Comparison of ENCODE assay signal across 14 cellular contexts in genomic region chr12:53868516-53868986, GRCh38.
A peak's percentile ranks its signal among the peaks of the same experiment; 100 is the strongest.
DNase-seq lines count a peak whose midpoint lies in the region; ATAC-seq and TF ChIP-seq lines count a peak whose summit lies in the region.
"Had no signal": no experiment of that assay in that cellular context is flagged by ENCODE, and none has a peak within 500 bp of the region (broad histone marks: within the 10 kb centered on the region; RNA-seq: fewer than 3 reads in every experiment).

No MANE protein-coding gene starts in this region.

- no peak for TF ChIP-seq CTCF in osteoblast (IDR thresholded peaks at IDR 0.05; ENCODE audit: extremely low read depth, low read depth, low read length)

- H3K4me3 ChIP-seq in trophoblast cell (ENCODE audit: low read depth, low read length) (no peak overlapping the region), Karpas-422 (ENCODE audit: low read length) (no peak overlapping the region), osteoblast (ENCODE audit: insufficient read depth, low read length) (no peak overlapping the region)
- H3K4me3 ChIP-seq: GM23248, vagina had no signal

- WGBS in trophoblast cell (ENCODE audit: extremely low coverage, insufficient coverage, insufficient read length): no CpG with 5 or more reads among the region's 5 CpGs

- H3K27ac ChIP-seq in epithelial cell of prostate: peak overlapping the region; percentile 29
- H3K27ac ChIP-seq in trophoblast cell (ENCODE audit: low read depth, low read length): no peak overlapping the region
- no peak overlapping the region for H3K27ac ChIP-seq in Karpas-422 (ENCODE audit: low read length)
- no peak overlapping the region for H3K27ac ChIP-seq in osteoblast (ENCODE audit: low read depth, low read length)
- H3K27ac ChIP-seq: GM23248, vagina had no signal

- H3K79me1 ChIP-seq in trophoblast cell (ENCODE audit: low read length): peaks cover 5% of the 10 kb centered on the region

- H3K9ac ChIP-seq in trophoblast cell (ENCODE audit: low read length) (peak overlapping the region; percentile 3), Karpas-422 (ENCODE audit: low read length) (no peak overlapping the region)
- H3K9ac ChIP-seq: GM23248 had no signal

- no peaks in the 10 kb centered on the region for H3K9me3 ChIP-seq in trophoblast cell (ENCODE audit: insufficient read depth, low read depth, low read length)
- H3K9me3 ChIP-seq in Karpas-422 (ENCODE audit: low read length): no peaks in the 10 kb centered on the region
- no peaks in the 10 kb centered on the region for H3K9me3 ChIP-seq in osteoblast (ENCODE audit: low read depth, low read length)
- H3K9me3 ChIP-seq: vagina had no signal

- no peak overlapping the region for H2BK120ac ChIP-seq in trophoblast cell (ENCODE audit: insufficient read depth, low read length, poor library complexity)

- peak; percentile 23 for DNase-seq in Daoy (ENCODE audit: low read depth)
- peak; percentile 65 for DNase-seq in M059J (ENCODE audit: low read depth)
- DNase-seq in epithelial cell of prostate (ENCODE audit: low read depth, low spot score): no peak
- DNase-seq in trophoblast cell: peak in 1 of 2 donors; percentile 13
- DNase-seq in Karpas-422: no peak
- no peak for DNase-seq in osteoblast (ENCODE audit: insufficient read length, low spot score, missing footprints)
- DNase-seq in head of caudate nucleus: no peak
- DNase-seq: activated B cell treated with CpG ODN at 0.5 μM for 24 hours, caudate nucleus, GF-D8, GM23248 had no signal

- H4K91ac ChIP-seq in trophoblast cell (ENCODE audit: low read depth, low read length): peak overlapping the region; percentile 20

- H4K8ac ChIP-seq in trophoblast cell (ENCODE audit: low read depth, low read length): no peak overlapping the region

- peak overlapping the region; percentile 72 for H2BK12ac ChIP-seq in trophoblast cell (ENCODE audit: low read length)

- ATAC-seq in HG03521 (IDR thresholded peaks at IDR 0.05; ENCODE audit: unreplicated experiment): no peak
- ATAC-seq: Right ventricle myocardium inferior had no signal

- H4K20me1 ChIP-seq in Karpas-422 (ENCODE audit: insufficient read depth, low read depth, low read length): no peaks in the 10 kb centered on the region
- no peaks in the 10 kb centered on the region for H4K20me1 ChIP-seq in osteoblast (ENCODE audit: insufficient read depth, low read length)

- peak overlapping the region; percentile 5 for H3K18ac ChIP-seq in trophoblast cell (ENCODE audit: low read length)

- H3K9me2 ChIP-seq in Karpas-422 (replicated peaks; ENCODE audit: insufficient read depth, low read length): no peaks in the 10 kb centered on the region

- H3K27me3 ChIP-seq in trophoblast cell (ENCODE audit: insufficient read depth, low read length): no peaks in the 10 kb centered on the region
- H3K27me3 ChIP-seq in Karpas-422 (ENCODE audit: low read length): no peaks in the 10 kb centered on the region
- peaks cover 24% of the 10 kb centered on the region for H3K27me3 ChIP-seq in osteoblast (ENCODE audit: insufficient read depth, low read length)
- H3K27me3 ChIP-seq: vagina had no signal

- peak overlapping the region; percentile 4 for H2BK5ac ChIP-seq in trophoblast cell (ENCODE audit: low read depth, low read length, poor library complexity)

- no peaks in the 10 kb centered on the region for H3K36me3 ChIP-seq in trophoblast cell (ENCODE audit: control insufficient read depth in 1 of 2, insufficient read depth in 2 of 2, low read length in 2 of 2)
- H3K36me3 ChIP-seq in Karpas-422 (ENCODE audit: insufficient read depth, low read length): no peaks in the 10 kb centered on the region
- no peaks in the 10 kb centered on the region for H3K36me3 ChIP-seq in osteoblast (ENCODE audit: insufficient read depth, low read length)
- H3K36me3 ChIP-seq: vagina had no signal

- H3K4me1 ChIP-seq in trophoblast cell (ENCODE audit: control insufficient read depth in 1 of 2, insufficient read depth in 2 of 2, low read length in 2 of 2): peaks cover 13 to 19% of the 10 kb centered on the region in 2 experiments
- no peaks in the 10 kb centered on the region for H3K4me1 ChIP-seq in Karpas-422 (ENCODE audit: low read length)
- peaks cover 7% of the 10 kb centered on the region for H3K4me1 ChIP-seq in osteoblast (ENCODE audit: insufficient read depth, low read length)
- H3K4me1 ChIP-seq: vagina had no signal

- intact Hi-C loops in head of caudate nucleus (cut with DNase I): no loop called here

- H2AK5ac ChIP-seq in trophoblast cell (ENCODE audit: low read length): no peak overlapping the region

- H4K12ac ChIP-seq in trophoblast cell (ENCODE audit: low read depth, low read length): no peak overlapping the region

- peak overlapping the region; percentile 76 for H3K23ac ChIP-seq in trophoblast cell (ENCODE audit: low read length)

- H3K4me2 ChIP-seq in trophoblast cell (ENCODE audit: low read length) (no peak overlapping the region), Karpas-422 (ENCODE audit: low read depth, low read length, poor library complexity, severe bottlenecking) (no peak overlapping the region), osteoblast (ENCODE audit: insufficient read depth, low read length) (no peak overlapping the region)

- peak overlapping the region; percentile 21 for H3K14ac ChIP-seq in trophoblast cell (ENCODE audit: low read length)

- no peaks in the 10 kb centered on the region for H3K79me2 ChIP-seq in trophoblast cell (ENCODE audit: control insufficient read depth, insufficient read depth, low read length, poor library complexity)
- no peaks in the 10 kb centered on the region for H3K79me2 ChIP-seq in Karpas-422 (ENCODE audit: low read length)
- no peaks in the 10 kb centered on the region for H3K79me2 ChIP-seq in osteoblast (ENCODE audit: insufficient read depth, low read length)

- H2AFZ ChIP-seq in trophoblast cell (ENCODE audit: insufficient read depth, low read length, poor library complexity): no peak overlapping the region
- no peak overlapping the region for H2AFZ ChIP-seq in Karpas-422 (ENCODE audit: low read length)
- H2AFZ ChIP-seq in osteoblast (ENCODE audit: low read length): no peak overlapping the region
- H2AFZ ChIP-seq: GM23248 had no signal

- no peak overlapping the region for H3K4ac ChIP-seq in trophoblast cell (ENCODE audit: low read depth, low read length)

Comparison
In these comparisons a context has a peak if more than half of its experiments do, and no peak if none do; other contexts are left out.
1. DNase-seq: peak in Daoy (single experiment) and M059J (single experiment); none in epithelial cell of prostate (single experiment), Karpas-422 (single experiment), osteoblast (single experiment) and head of caudate nucleus (0 of 42).